ENCODE assay signal across 8 cellular contexts in the genomic region with DNA sequence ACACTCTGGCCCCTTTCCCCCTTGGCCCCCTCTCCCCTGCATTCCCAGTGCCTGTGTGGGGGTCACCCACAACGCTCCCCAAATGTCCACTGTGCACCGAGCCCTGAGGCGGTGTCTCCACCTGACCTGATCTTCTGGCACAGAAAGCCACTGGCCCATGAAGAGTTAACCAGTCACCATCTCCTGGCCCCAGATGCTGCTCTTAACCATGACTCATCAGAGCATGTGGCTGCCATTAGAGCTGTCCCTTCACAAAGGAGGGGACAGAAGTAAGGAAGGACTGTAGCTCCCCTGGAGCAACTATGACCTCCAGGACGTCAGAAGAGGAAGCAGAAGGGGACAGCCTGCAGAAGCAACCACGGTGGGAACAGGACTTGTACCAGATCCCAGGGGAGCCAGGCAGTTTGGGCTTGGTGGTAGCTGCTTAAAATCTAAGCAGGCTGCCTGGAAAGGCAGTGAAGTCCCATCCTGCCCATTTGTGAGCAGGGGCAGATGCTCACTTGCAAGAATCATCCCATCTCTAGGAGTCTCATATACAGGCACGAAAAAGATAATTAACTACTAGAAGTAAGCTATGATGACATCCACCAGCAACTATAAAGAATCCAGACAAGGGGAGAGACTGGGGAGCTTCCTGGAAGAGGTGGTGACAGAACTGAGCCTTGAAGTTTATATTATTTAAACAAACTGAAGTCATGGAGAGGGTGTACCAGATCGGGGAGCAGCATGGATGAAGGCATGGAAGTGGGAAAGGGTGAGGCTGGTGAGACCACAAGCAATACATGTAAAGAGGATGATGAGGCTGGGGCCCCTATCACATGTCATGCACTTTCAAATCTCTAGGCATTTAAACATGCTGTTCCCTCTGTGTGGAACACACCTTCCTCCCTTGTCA. TPM values are rescaled to one million over a fixed set of nuclear protein-coding genes. Genes with fewer than 3 reads are reported as not detected.
DNase-seq lines count a peak whose midpoint lies in the region; ATAC-seq lines count a peak whose summit lies in the region.

No MANE protein-coding gene starts in this region.

- peaks cover 41 to 43% of the 10 kb centered on the region in 2 donors for H3K27me3 Mint-ChIP-seq in effector memory CD8-positive, alpha-beta T cell

- DNase-seq in A172 (ENCODE audit: low spot score) (peak; percentile 68), EL (peak; percentile 59), RKO (ENCODE audit: low spot score) (peak; percentile 68), mesenteric fat pad (ENCODE audit: low spot score) (peak; percentile 51), NCI-H187 treated with DMSO at 0.1 percent for 48 hours (lab: John Stamatoyannopoulos, UW) (no peak)
- no peak for DNase-seq in effector memory CD8-positive, alpha-beta T cell
- DNase-seq in stimulated activated CD4-positive, alpha-beta T cell treated with anti-CD3 and anti-CD28 coated beads, Interleukin-12 subunit alpha, Interleukin-12 subunit beta, amount 100 ng/mL, for 4 hours = no peak

- no peaks in the 10 kb centered on the region for H3K9me3 Mint-ChIP-seq in effector memory CD8-positive, alpha-beta T cell

- peak overlapping the region in 1 of 2 donors; percentile 86 for H3K27ac Mint-ChIP-seq in effector memory CD8-positive, alpha-beta T cell

- peak; percentile 55 for ATAC-seq in HG03342 (IDR thresholded peaks at IDR 0.05; ENCODE audit: unreplicated experiment)
- ATAC-seq in effector memory CD8-positive, alpha-beta T cell (replicated peaks) = no peak

- H3K36me3 Mint-ChIP-seq in effector memory CD8-positive, alpha-beta T cell (ENCODE audit: insufficient read depth) = no peaks in the 10 kb centered on the region

- H3K4me3 Mint-ChIP-seq in effector memory CD8-positive, alpha-beta T cell = peak overlapping the region; percentile 86 to 87

- H3K4me1 Mint-ChIP-seq in effector memory CD8-positive, alpha-beta T cell (ENCODE audit: low read depth in 2 of 2) = peaks cover 8 to 9% of the 10 kb centered on the region in 2 donors

RNA-seq across cellular contexts. Expression of a gene that starts 1.1 kb away (rescaled TPM):
- total RNA-seq in A172 (2014; rRNA removed; shearing (Covaris generic)) = 5.8 and 7.5 TPM in 2 replicates
- total RNA-seq in mesenteric fat pad = 0.45 TPM

Comparison
In these comparisons a context has a peak if more than half of its experiments do, and no peak if none do; other contexts are left out.
1. DNase-seq: peak in A172 (single experiment), EL (single experiment), RKO (single experiment) and mesenteric fat pad (single experiment); none in effector memory CD8-positive, alpha-beta T cell (0 of 3), NCI-H187 treated with DMSO at 0.1 percent for 48 hours (single experiment) and stimulated activated CD4-positive, alpha-beta T cell treated with anti-CD3 and anti-CD28 coated beads, Interleukin-12 subunit alpha, Interleukin-12 subunit beta, amount 100 ng/mL, for 4 hours (single experiment).